Comparison of ENCODE assay signal across 20 cellular contexts in the genomic region with DNA sequence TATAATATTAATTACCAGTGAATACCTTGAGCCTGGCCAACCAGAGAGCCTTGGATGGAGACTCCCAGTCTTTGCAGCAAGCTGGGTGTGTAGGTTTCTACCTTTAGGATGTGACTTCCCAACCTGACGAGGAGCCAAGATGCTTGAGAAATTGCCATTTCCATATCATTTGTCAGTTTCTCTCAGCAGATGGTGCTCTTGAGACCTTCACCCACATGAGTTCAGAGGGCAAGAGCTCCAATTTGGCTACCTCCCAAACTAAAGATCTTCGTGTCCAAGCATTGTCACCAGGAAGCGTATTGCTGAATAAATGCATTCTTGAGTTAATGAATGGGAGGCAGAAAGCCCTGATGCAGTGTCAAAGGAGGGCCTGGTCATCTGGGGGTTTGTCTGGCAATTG.
DNase-seq lines count a peak whose midpoint lies in the region; ATAC-seq and TF ChIP-seq lines count a peak whose summit lies in the region.
"Had no signal": no experiment of that assay in that cellular context is flagged by ENCODE, and none has a peak within 500 bp of the region (broad histone marks: within the 10 kb centered on the region; RNA-seq: fewer than 3 reads in every experiment).

No MANE protein-coding gene starts in this region.

- H3K4me3 ChIP-seq in GM23338 (no peak overlapping the region), endodermal cell (ENCODE audit: low read length) (no peak overlapping the region), neural progenitor cell (no peak overlapping the region), aorta (ENCODE audit: low read length in 2 of 2) (no peak overlapping the region)
- H3K4me3 ChIP-seq: GM12878 had no signal

- H3K4me1 Mint-ChIP-seq in GM23338 (no peaks in the 10 kb centered on the region), endodermal cell (peaks cover 3% of the 10 kb centered on the region), neural progenitor cell (no peaks in the 10 kb centered on the region), T-helper 17 cell (peaks cover 2% of the 10 kb centered on the region)
- H3K4me1 Mint-ChIP-seq: CD14-positive monocyte had no signal

- no peaks in the 10 kb centered on the region for H4K20me1 ChIP-seq in GM23338 (replicated peaks; ENCODE audit: insufficient read depth)
- H4K20me1 ChIP-seq in neural progenitor cell (ENCODE audit: low read depth): no peaks in the 10 kb centered on the region

- no peak overlapping the region for H2AFZ ChIP-seq in GM23338
- no peak overlapping the region for H2AFZ ChIP-seq in neural progenitor cell (replicated peaks)

- H3K4me2 ChIP-seq in GM23338 (no peak overlapping the region), neural progenitor cell (no peak overlapping the region)
- H3K4me2 ChIP-seq: KMS-11 had no signal

- no peaks in the 10 kb centered on the region for H3K36me3 Mint-ChIP-seq in GM23338 (ENCODE audit: low read depth)
- H3K36me3 Mint-ChIP-seq in endodermal cell (ENCODE audit: low read depth): no peaks in the 10 kb centered on the region
- H3K36me3 Mint-ChIP-seq in neural progenitor cell: no peaks in the 10 kb centered on the region
- peaks cover 3% of the 10 kb centered on the region for H3K36me3 Mint-ChIP-seq in T-helper 17 cell (ENCODE audit: low read depth)
- H3K36me3 Mint-ChIP-seq: CD14-positive monocyte had no signal

- H3K9ac ChIP-seq in endodermal cell (ENCODE audit: extremely low read depth, low read length, poor library complexity, severe bottlenecking): no peak overlapping the region
- H3K9ac ChIP-seq in neural progenitor cell: no peak overlapping the region
- H3K9ac ChIP-seq: KMS-11 had no signal

- no peaks in the 10 kb centered on the region for H3K9me2 ChIP-seq in GM23338 (ENCODE audit: insufficient read depth)

- TF ChIP-seq CTCF in GM23338 (conservative IDR thresholded peaks at IDR 0.05; ENCODE audit: low read depth in 2 of 2): peak; percentile 17 to 53; a peak in 3 of 4 replicates
- TF ChIP-seq CTCF in endodermal cell (conservative IDR thresholded peaks at IDR 0.05): peak; percentile 45
- peak; percentile 6 for TF ChIP-seq CTCF in neural progenitor cell (IDR thresholded peaks at IDR 0.05)

- DNase-seq in GM23338 (ENCODE audit: low spot score) (peak; percentile 43), NAMALWA (ENCODE audit: low spot score) (peak; percentile 6), endodermal cell (no peak), neural progenitor cell (ENCODE audit: low spot score) (no peak), HCEC 1CT (no peak), aorta (no peak), T-helper 17 cell (no peak)
- DNase-seq: AML-193, DMS 273 treated with DMSO at 0.1 percent for 48 hours, DND-41, GDM1, GOT3, NCI-H1105, NCI-H2081, NCI-H510A, NCI-H774 had no signal

- H3K9me3 Mint-ChIP-seq in GM23338 (no peaks in the 10 kb centered on the region; the same call in 2 of the 3 replicates), endodermal cell (no peaks in the 10 kb centered on the region), neural progenitor cell (no peaks in the 10 kb centered on the region)
- H3K9me3 Mint-ChIP-seq: T-helper 1 cell treated with Interleukin-12 subunit alpha and Interleukin-12 subunit beta and Interleukin-4 antibody, amounts not matched to agents 30 μg/mL and 1 μg/mL, for 36 hours had no signal

- H3K36me3 ChIP-seq in GM23338 (ENCODE audit: insufficient read depth): no peaks in the 10 kb centered on the region
- no peaks in the 10 kb centered on the region for H3K36me3 ChIP-seq in endodermal cell (ENCODE audit: control insufficient read depth, insufficient read depth, low read length)
- H3K36me3 ChIP-seq in neural progenitor cell: no peaks in the 10 kb centered on the region
- no peaks in the 10 kb centered on the region for H3K36me3 ChIP-seq in aorta (ENCODE audit: control insufficient read depth in 1 of 2, insufficient read depth in 2 of 2, low read length in 1 of 2)

- H3K9me3 ChIP-seq in endodermal cell (ENCODE audit: control insufficient read depth, low read length): no peaks in the 10 kb centered on the region
- no peaks in the 10 kb centered on the region for H3K9me3 ChIP-seq in neural progenitor cell (ENCODE audit: low read depth)
- H3K9me3 ChIP-seq in aorta (ENCODE audit: control insufficient read depth, low read length): no peaks in the 10 kb centered on the region
- H3K9me3 ChIP-seq in T-helper 17 cell (ENCODE audit: control insufficient read depth, low read length, poor library complexity, severe bottlenecking): no peaks in the 10 kb centered on the region

- ATAC-seq in GM23338 (no peak), aorta (ENCODE audit: low FRiP score) (no peak), T-helper 17 cell (no peak)
- ATAC-seq: GM12878 had no signal

- intact Hi-C loops in aorta (cut with DNase I): no loop called here

- no peak overlapping the region for H3K4me3 Mint-ChIP-seq in GM23338
- no peak overlapping the region for H3K4me3 Mint-ChIP-seq in endodermal cell
- H3K4me3 Mint-ChIP-seq in neural progenitor cell: no peak overlapping the region
- no peak overlapping the region for H3K4me3 Mint-ChIP-seq in T-helper 17 cell
- H3K4me3 Mint-ChIP-seq: CD14-positive monocyte; T-helper 1 cell treated with Interleukin-12 subunit alpha and Interleukin-12 subunit beta and Interleukin-4 antibody, amounts not matched to agents 30 μg/mL and 1 μg/mL, for 36 hours had no signal

- H3K79me2 ChIP-seq in GM23338 (replicated peaks; ENCODE audit: insufficient read depth) (no peaks in the 10 kb centered on the region), neural progenitor cell (ENCODE audit: low read depth) (no peaks in the 10 kb centered on the region)

- H3F3A ChIP-seq in GM23338 (replicated peaks; ENCODE audit: low read depth) (no peaks in the 10 kb centered on the region), neural progenitor cell (ENCODE audit: low read depth) (no peaks in the 10 kb centered on the region)

- H3K27me3 Mint-ChIP-seq in GM23338 (ENCODE audit: insufficient read depth, low read depth, poor library complexity) (no peaks in the 10 kb centered on the region), endodermal cell (ENCODE audit: insufficient read depth) (peaks cover 21% of the 10 kb centered on the region), neural progenitor cell (ENCODE audit: insufficient read depth, low read depth) (peaks cover 5% of the 10 kb centered on the region), T-helper 17 cell (peaks cover 30% of the 10 kb centered on the region)

- H3K27me3 ChIP-seq in GM23338 (ENCODE audit: insufficient read depth): 0 out of 2 replicates have a peak, but pooled peaks cover 4% of the 10 kb centered on the region
- peaks cover 23% of the 10 kb centered on the region for H3K27me3 ChIP-seq in endodermal cell (ENCODE audit: control insufficient read depth, insufficient read depth, low read length, poor library complexity, severe bottlenecking)
- peaks cover 15% of the 10 kb centered on the region for H3K27me3 ChIP-seq in neural progenitor cell
- no peaks in the 10 kb centered on the region for H3K27me3 ChIP-seq in aorta (ENCODE audit: control insufficient read depth in 1 of 2, insufficient read depth in 2 of 2, low read length in 1 of 2)

- 78 to 89% methylated on average over 2 to 3 of the region's 3 CpGs for WGBS in endodermal cell (ENCODE audit: insufficient coverage in 1 of 2, insufficient read length in 1 of 2), 2 experiments
- WGBS in aorta, 2 donors: 63 to 64% methylated on average over 3 of the region's 3 CpGs

- no peaks in the 10 kb centered on the region; the same call in 1 of the 2 replicates for H3K4me1 ChIP-seq in GM23338 (ENCODE audit: insufficient read depth)
- peaks cover 3% of the 10 kb centered on the region for H3K4me1 ChIP-seq in endodermal cell (ENCODE audit: control insufficient read depth, insufficient read depth, low read length)
- peaks cover 3% of the 10 kb centered on the region for H3K4me1 ChIP-seq in neural progenitor cell
- H3K4me1 ChIP-seq in aorta (ENCODE audit: control insufficient read depth in 1 of 2, insufficient read depth in 2 of 2, low read length in 2 of 2): no peaks in the 10 kb centered on the region

- H3K27ac ChIP-seq in GM23338 (ENCODE audit: low read depth) (no peak overlapping the region), endodermal cell (ENCODE audit: low read depth, low read length) (no peak overlapping the region), neural progenitor cell (no peak overlapping the region), aorta (ENCODE audit: low read depth in 1 of 2, low read length in 2 of 2) (no peak overlapping the region)
- H3K27ac ChIP-seq: KMS-11 had no signal

- H3K27ac Mint-ChIP-seq in GM23338 (no peak overlapping the region), endodermal cell (no peak overlapping the region), neural progenitor cell (no peak overlapping the region), T-helper 17 cell (no peak overlapping the region)
- H3K27ac Mint-ChIP-seq: CD14-positive monocyte; T-helper 1 cell treated with Interleukin-12 subunit alpha and Interleukin-12 subunit beta and Interleukin-4 antibody, amounts not matched to agents 30 μg/mL and 1 μg/mL, for 36 hours had no signal

TF ChIP-seq in GM23338, 12 proteins besides CTCF, POLR2A, EP300 and RAD21 (continues in another document):
- TF ChIP-seq POLR2AphosphoS5 (IDR thresholded peaks at IDR 0.05; ENCODE audit: low read depth): no peak
- TF ChIP-seq, protein P1, sequence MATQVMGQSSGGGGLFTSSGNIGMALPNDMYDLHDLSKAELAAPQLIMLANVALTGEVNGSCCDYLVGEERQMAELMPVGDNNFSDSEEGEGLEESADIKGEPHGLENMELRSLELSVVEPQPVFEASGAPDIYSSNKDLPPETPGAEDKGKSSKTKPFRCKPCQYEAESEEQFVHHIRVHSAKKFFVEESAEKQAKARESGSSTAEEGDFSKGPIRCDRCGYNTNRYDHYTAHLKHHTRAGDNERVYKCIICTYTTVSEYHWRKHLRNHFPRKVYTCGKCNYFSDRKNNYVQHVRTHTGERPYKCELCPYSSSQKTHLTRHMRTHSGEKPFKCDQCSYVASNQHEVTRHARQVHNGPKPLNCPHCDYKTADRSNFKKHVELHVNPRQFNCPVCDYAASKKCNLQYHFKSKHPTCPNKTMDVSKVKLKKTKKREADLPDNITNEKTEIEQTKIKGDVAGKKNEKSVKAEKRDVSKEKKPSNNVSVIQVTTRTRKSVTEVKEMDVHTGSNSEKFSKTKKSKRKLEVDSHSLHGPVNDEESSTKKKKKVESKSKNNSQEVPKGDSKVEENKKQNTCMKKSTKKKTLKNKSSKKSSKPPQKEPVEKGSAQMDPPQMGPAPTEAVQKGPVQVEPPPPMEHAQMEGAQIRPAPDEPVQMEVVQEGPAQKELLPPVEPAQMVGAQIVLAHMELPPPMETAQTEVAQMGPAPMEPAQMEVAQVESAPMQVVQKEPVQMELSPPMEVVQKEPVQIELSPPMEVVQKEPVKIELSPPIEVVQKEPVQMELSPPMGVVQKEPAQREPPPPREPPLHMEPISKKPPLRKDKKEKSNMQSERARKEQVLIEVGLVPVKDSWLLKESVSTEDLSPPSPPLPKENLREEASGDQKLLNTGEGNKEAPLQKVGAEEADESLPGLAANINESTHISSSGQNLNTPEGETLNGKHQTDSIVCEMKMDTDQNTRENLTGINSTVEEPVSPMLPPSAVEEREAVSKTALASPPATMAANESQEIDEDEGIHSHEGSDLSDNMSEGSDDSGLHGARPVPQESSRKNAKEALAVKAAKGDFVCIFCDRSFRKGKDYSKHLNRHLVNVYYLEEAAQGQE (IDR thresholded peaks at IDR 0.05; ENCODE audit: unreplicated experiment): no peak
- TF ChIP-seq JUNB (IDR thresholded peaks at IDR 0.05; ENCODE audit: unreplicated experiment): no peak
- TF ChIP-seq ZNF331 (CRISPR knock-in tag; IDR thresholded peaks at IDR 0.05; ENCODE audit: low read depth): no peak

Comparison
In these comparisons a context has a peak if more than half of its experiments do, and no peak if none do; other contexts are left out.
1. DNase-seq: peak in GM23338 (single experiment) and NAMALWA (single experiment); none in endodermal cell (single experiment), neural progenitor cell (single experiment), HCEC 1CT (single experiment), aorta (0 of 2) and T-helper 17 cell (0 of 3).
2. Peak in every context shown above with its lines, with median percentiles within 50 percentile points of each other: CTCF ChIP-seq.